ENCODE assay signal across 1 cellular context in the genomic region with DNA sequence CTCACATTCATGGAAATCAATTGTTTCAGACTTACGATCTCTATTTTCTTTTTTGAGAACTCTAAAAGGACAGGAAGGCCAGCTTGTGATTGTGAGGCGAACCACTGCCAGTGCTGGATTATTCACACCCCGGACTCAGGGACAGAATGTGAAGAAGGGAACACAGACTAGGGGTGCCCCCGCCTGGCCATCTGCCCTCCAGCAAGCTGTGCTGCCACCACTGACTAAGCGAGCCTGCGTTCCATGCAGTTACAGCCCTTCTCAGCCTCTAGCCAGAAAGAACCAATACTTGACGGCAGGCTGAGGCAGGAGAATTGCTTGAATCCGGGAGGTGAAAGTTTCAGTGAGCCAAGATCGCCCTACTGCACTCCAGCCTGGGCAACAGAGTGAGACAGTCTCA.
TF ChIP-seq lines count a peak whose summit lies in the region.

No MANE protein-coding gene starts in this region.

TF ChIP-seq in IMR-90, 13 proteins besides CTCF, POLR2A, EP300 and RAD21 (continued from another document):
- TF ChIP-seq FOS (IDR thresholded peaks at IDR 0.05; ENCODE audit: low read depth, low read length), result no peak
- TF ChIP-seq RFX5 (IDR thresholded peaks at IDR 0.05; ENCODE audit: low read depth, low read length), result no peak
- TF ChIP-seq, protein P1, sequence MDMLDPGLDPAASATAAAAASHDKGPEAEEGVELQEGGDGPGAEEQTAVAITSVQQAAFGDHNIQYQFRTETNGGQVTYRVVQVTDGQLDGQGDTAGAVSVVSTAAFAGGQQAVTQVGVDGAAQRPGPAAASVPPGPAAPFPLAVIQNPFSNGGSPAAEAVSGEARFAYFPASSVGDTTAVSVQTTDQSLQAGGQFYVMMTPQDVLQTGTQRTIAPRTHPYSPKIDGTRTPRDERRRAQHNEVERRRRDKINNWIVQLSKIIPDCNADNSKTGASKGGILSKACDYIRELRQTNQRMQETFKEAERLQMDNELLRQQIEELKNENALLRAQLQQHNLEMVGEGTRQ (IDR thresholded peaks at IDR 0.05; ENCODE audit: low read depth, low read length), result no peak
- TF ChIP-seq CEBPB (IDR thresholded peaks at IDR 0.05; ENCODE audit: low read depth, low read length), result no peak
- TF ChIP-seq MAFK (IDR thresholded peaks at IDR 0.05; ENCODE audit: low read depth, low read length), result no peak
- no peak for TF ChIP-seq BHLHE40 (IDR thresholded peaks at IDR 0.05; ENCODE audit: low read depth, low read length)
- no peak for TF ChIP-seq RCOR1 (IDR thresholded peaks at IDR 0.05; ENCODE audit: insufficient replicate concordance, low read length)
- no peak for TF ChIP-seq MXI1 (IDR thresholded peaks at IDR 0.05; ENCODE audit: borderline replicate concordance, low read depth, low read length)
